8 cellular contexts compared by ENCODE assay signal in genomic region chr19:17775245-17775927, GRCh38. TPM values are rescaled to one million over a fixed set of nuclear protein-coding genes. Genes with fewer than 3 reads are reported as not detected.
DNase-seq lines count a peak whose midpoint lies in the region; ATAC-seq, FAIRE-seq and TF ChIP-seq lines count a peak whose summit lies in the region.

No MANE protein-coding gene starts in this region.

- TF ChIP-seq POLR2A in H54 (IDR thresholded peaks at IDR 0.05; ENCODE audit: low read depth, low read length), result no peak

- H3K4me1 ChIP-seq in osteoblast (ENCODE audit: insufficient read depth, low read length), result peaks cover 5% of the 10 kb centered on the region

- H3K4me3 ChIP-seq in choroid plexus epithelial cell (ENCODE audit: low read depth, low read length), result no peak overlapping the region
- no peak overlapping the region for H3K4me3 ChIP-seq in osteoblast (ENCODE audit: insufficient read depth, low read length)

- no peaks in the 10 kb centered on the region for H4K20me1 ChIP-seq in osteoblast (ENCODE audit: insufficient read depth, low read length)

- peak; percentile 72 for FAIRE-seq in H54 (lab: Jason Lieb, UNC)

- H3K4me2 ChIP-seq in osteoblast (ENCODE audit: insufficient read depth, low read length), result no peak overlapping the region

- DNase-seq in AG20443 (ENCODE audit: low spot score) (peak; percentile 63), H54 (ENCODE audit: insufficient read length, low spot score) (no peak), T-helper 9 cell (peak; percentile 21), choroid plexus epithelial cell (ENCODE audit: low read depth) (peak; percentile 52), osteoblast (ENCODE audit: insufficient read length, low spot score, missing footprints) (peak; percentile 90), mucosa of gallbladder (ENCODE audit: low spot score) (no peak), Right ventricle myocardium superior (no peak)

- H2AFZ ChIP-seq in osteoblast (ENCODE audit: low read length), result no peak overlapping the region

- no peaks in the 10 kb centered on the region for H3K27me3 ChIP-seq in osteoblast (ENCODE audit: insufficient read depth, low read length)

- H3K79me2 ChIP-seq in osteoblast (ENCODE audit: insufficient read depth, low read length), result no peaks in the 10 kb centered on the region

- peak; percentile 79 for TF ChIP-seq CTCF in choroid plexus epithelial cell (conservative IDR thresholded peaks at IDR 0.05; ENCODE audit: low read depth, low read length)
- peak; percentile 69 for TF ChIP-seq CTCF in osteoblast (IDR thresholded peaks at IDR 0.05; ENCODE audit: extremely low read depth, low read depth, low read length)

- no peaks in the 10 kb centered on the region for H3K36me3 ChIP-seq in osteoblast (ENCODE audit: insufficient read depth, low read length)

- H3K27ac ChIP-seq in osteoblast (ENCODE audit: low read depth, low read length), result no peak overlapping the region

- no peak for ATAC-seq in HG03196 (IDR thresholded peaks at IDR 0.05; ENCODE audit: unreplicated experiment)
- no peak for ATAC-seq in Right ventricle myocardium superior (ENCODE audit: poor library complexity)

- no peaks in the 10 kb centered on the region for H3K9me3 ChIP-seq in osteoblast (ENCODE audit: low read depth, low read length)

- intact Hi-C loops in Right ventricle myocardium superior (cut with DNase I), result no loop called here

RNA-seq across cellular contexts. Expression of gene B3GNT3, which starts 19.6 kb away (rescaled TPM):
- total RNA-seq in osteoblast, result not detected in 2 replicates
- total RNA-seq in mucosa of gallbladder, result 243 TPM
- not detected for total RNA-seq in Right ventricle myocardium superior

RNA-seq across cellular contexts. Expression of gene FCHO1, which starts 24.1 kb away (rescaled TPM):
- total RNA-seq in osteoblast (0.72 TPM in 1 of 2 replicates, not detected in the other), mucosa of gallbladder (19.8 TPM), Right ventricle myocardium superior (0.75 TPM)

RNA-seq across cellular contexts. Expression of gene INSL3, which starts 45.9 kb away (rescaled TPM):
- total RNA-seq in osteoblast (not detected in 2 replicates), mucosa of gallbladder (not detected), Right ventricle myocardium superior (not detected)

RNA-seq across cellular contexts. Expression of gene MAP1S, which starts 56.1 kb away (rescaled TPM):
- total RNA-seq in osteoblast (15.2 and 16.5 TPM in 2 replicates), mucosa of gallbladder (92.3 TPM), Right ventricle myocardium superior (25.1 TPM)

Comparison
In these comparisons a context has a peak if more than half of its experiments do, and no peak if none do; other contexts are left out.
1. DNase-seq: peak in AG20443 (single experiment), T-helper 9 cell (single experiment), choroid plexus epithelial cell (single experiment) and osteoblast (single experiment); none in H54 (single experiment), mucosa of gallbladder (single experiment) and Right ventricle myocardium superior (single experiment).
2. RNA of gene B3GNT3, which starts 19.6 kb away (total RNA-seq): 243 TPM in mucosa of gallbladder (single experiment); not detected in osteoblast and not detected in Right ventricle myocardium superior (single experiment); every median in the first group is over 100 times any median in the second.
3. RNA of gene FCHO1, which starts 24.1 kb away (total RNA-seq): 19.8 TPM in mucosa of gallbladder (single experiment); 0.75 TPM in Right ventricle myocardium superior (single experiment) and 0.72 TPM in osteoblast; every median in the first group is over 10 times any median in the second.